In genomic region chr5:114999176-114999575, GRCh38 we compare ENCODE assay signal across 26 cellular contexts.
A peak's percentile ranks its signal among the peaks of the same experiment; 100 is the strongest.
DNase-seq lines count a peak whose midpoint lies in the region; ATAC-seq, FAIRE-seq and TF ChIP-seq lines count a peak whose summit lies in the region.
"Had no signal": no experiment of that assay in that cellular context is flagged by ENCODE, and none has a peak within 500 bp of the region (broad histone marks: within the 10 kb centered on the region; RNA-seq: fewer than 3 reads in every experiment).

No MANE protein-coding gene starts in this region.

- DNase-seq in activated naive CD4-positive, alpha-beta T cell treated with anti-CD3 and anti-CD28 coated beads, Interleukin-2, amount 50 U/mL, for 16 hours: peak; percentile 9
- DNase-seq in activated naive CD4-positive, alpha-beta T cell treated with anti-CD3 and anti-CD28 coated beads, Interleukin-2, amount 50 U/mL, for 72 hours (ENCODE audit: low spot score in 2 of 2): no peak
- DNase-seq in GM06990 (ENCODE audit: extremely low read depth, insufficient read length): peak; percentile 9
- peak; percentile 65 for DNase-seq in kidney
- DNase-seq in upper lobe of right lung: no peak
- no peak for DNase-seq in head of caudate nucleus
- DNase-seq in COLO668 (lab: John Stamatoyannopoulos, UW; ENCODE audit: unreplicated experiment): no peak
- DNase-seq: 8988T; ACHN; AML-193; BE2C; Calu3; CD4-positive, alpha-beta T cell; CD8-positive, alpha-beta memory T cell; COR-L47; DND-41; GM23248; H7; HCEC 1CT had no signal

- FAIRE-seq in kidney (lab: Jason Lieb, UNC): no peak
- FAIRE-seq: A549, G401.6, GM12878, GM19239, H1 had no signal

- no peak overlapping the region for H3K9ac ChIP-seq in kidney (ENCODE audit: low read length in 2 of 2)
- H3K9ac ChIP-seq: BLaER1 treated with 17β-estradiol and CSF1 and Interleukin-3, amounts not matched to agents 10 nM and 100 nM; GM23248 had no signal

- no peak for ATAC-seq in activated naive CD4-positive, alpha-beta T cell treated with anti-CD3 and anti-CD28 coated beads, Interleukin-2, amount 50 U/mL, for 72 hours
- peak; percentile 16 for ATAC-seq in upper lobe of right lung
- ATAC-seq: A549, GM12878 had no signal

- H3K9me3 Mint-ChIP-seq in activated naive CD4-positive, alpha-beta T cell treated with anti-CD3 and anti-CD28 coated beads, Interleukin-2, amount 50 U/mL, for 72 hours: peaks cover 6 to 13% of the 10 kb centered on the region in 2 donors
- H3K9me3 Mint-ChIP-seq: CD4-positive, alpha-beta T cell had no signal

- H3K4me3 ChIP-seq in GM06990 (replicated peaks; ENCODE audit: low read depth, low read length) (no peak overlapping the region), kidney (ENCODE audit: low read length in 2 of 2) (no peak overlapping the region), upper lobe of right lung (no peak overlapping the region)
- H3K4me3 ChIP-seq: A549; BLaER1 treated with 17β-estradiol and CSF1 and Interleukin-3, amounts not matched to agents 10 nM and 100 nM; GM12878; GM23248 had no signal

- H3K4me1 ChIP-seq in kidney (ENCODE audit: control insufficient read depth in 1 of 2, insufficient read depth in 1 of 2, low read depth in 1 of 2, low read length in 2 of 2): no peaks in the 10 kb centered on the region
- no peaks in the 10 kb centered on the region for H3K4me1 ChIP-seq in upper lobe of right lung
- H3K4me1 ChIP-seq: A549; BE2C; BLaER1 treated with 17β-estradiol and CSF1 and Interleukin-3, amounts not matched to agents 10 nM and 100 nM had no signal

- H3K27ac Mint-ChIP-seq in activated naive CD4-positive, alpha-beta T cell treated with anti-CD3 and anti-CD28 coated beads, Interleukin-2, amount 50 U/mL, for 72 hours: no peak overlapping the region
- H3K27ac Mint-ChIP-seq: CD14-positive monocyte; CD4-positive, alpha-beta T cell; CD8-positive, alpha-beta memory T cell had no signal

- H3K27me3 ChIP-seq in GM06990 (replicated peaks; ENCODE audit: control insufficient read depth, insufficient read depth, low read length) (no peaks in the 10 kb centered on the region), upper lobe of right lung (no peaks in the 10 kb centered on the region)
- H3K27me3 ChIP-seq: BE2C; BLaER1 treated with 17β-estradiol and CSF1 and Interleukin-3, amounts not matched to agents 10 nM and 100 nM had no signal

- intact Hi-C loops in kidney (cut with DNase I) (no loop called here), upper lobe of right lung (cut with DNase I) (no loop called here), head of caudate nucleus (cut with DNase I) (no loop called here)

- H3K36me3 ChIP-seq in GM06990 (ENCODE audit: control insufficient read depth, insufficient read depth, low read length): no peaks in the 10 kb centered on the region
- H3K36me3 ChIP-seq in kidney (ENCODE audit: control insufficient read depth in 1 of 2, insufficient read depth in 2 of 2, low read length in 2 of 2): no peaks in the 10 kb centered on the region
- H3K36me3 ChIP-seq in upper lobe of right lung: no peaks in the 10 kb centered on the region
- H3K36me3 ChIP-seq: BE2C; BLaER1 treated with 17β-estradiol and CSF1 and Interleukin-3, amounts not matched to agents 10 nM and 100 nM had no signal

- no peaks in the 10 kb centered on the region for H3K36me3 Mint-ChIP-seq in activated naive CD4-positive, alpha-beta T cell treated with anti-CD3 and anti-CD28 coated beads, Interleukin-2, amount 50 U/mL, for 72 hours
- H3K36me3 Mint-ChIP-seq: CD14-positive monocyte; CD8-positive, alpha-beta memory T cell had no signal

- TF ChIP-seq CTCF in GM06990 (IDR thresholded peaks at IDR 0.05; ENCODE audit: insufficient read depth, low read length, poor library complexity, severe bottlenecking): no peak
- no peak for TF ChIP-seq CTCF in kidney (IDR thresholded peaks at IDR 0.05; ENCODE audit: borderline replicate concordance, extremely low read depth, insufficient read depth)
- no peak for TF ChIP-seq CTCF in upper lobe of right lung (IDR thresholded peaks at IDR 0.05)

- H3K27ac ChIP-seq in kidney (ENCODE audit: low read depth in 2 of 2, low read length in 2 of 2) (no peak overlapping the region), upper lobe of right lung (no peak overlapping the region)
- H3K27ac ChIP-seq: A549; BLaER1 treated with 17β-estradiol and CSF1 and Interleukin-3, amounts not matched to agents 10 nM and 100 nM; GM23248 had no signal

- no peaks in the 10 kb centered on the region for H3K9me3 ChIP-seq in kidney (ENCODE audit: control insufficient read depth in 1 of 2, low read length in 2 of 2)
- no peaks in the 10 kb centered on the region for H3K9me3 ChIP-seq in upper lobe of right lung
- H3K9me3 ChIP-seq: A549, BE2C had no signal

Comparison
In these comparisons a context has a peak if more than half of its experiments do, and no peak if none do; other contexts are left out.
1. DNase-seq: peak in activated naive CD4-positive, alpha-beta T cell treated with anti-CD3 and anti-CD28 coated beads, Interleukin-2, amount 50 U/mL, for 16 hours (single experiment), GM06990 (single experiment) and kidney (single experiment); none in activated naive CD4-positive, alpha-beta T cell treated with anti-CD3 and anti-CD28 coated beads, Interleukin-2, amount 50 U/mL, for 72 hours (0 of 2), upper lobe of right lung (single experiment), head of caudate nucleus (0 of 42) and COLO668 (single experiment).